In the genomic region with DNA sequence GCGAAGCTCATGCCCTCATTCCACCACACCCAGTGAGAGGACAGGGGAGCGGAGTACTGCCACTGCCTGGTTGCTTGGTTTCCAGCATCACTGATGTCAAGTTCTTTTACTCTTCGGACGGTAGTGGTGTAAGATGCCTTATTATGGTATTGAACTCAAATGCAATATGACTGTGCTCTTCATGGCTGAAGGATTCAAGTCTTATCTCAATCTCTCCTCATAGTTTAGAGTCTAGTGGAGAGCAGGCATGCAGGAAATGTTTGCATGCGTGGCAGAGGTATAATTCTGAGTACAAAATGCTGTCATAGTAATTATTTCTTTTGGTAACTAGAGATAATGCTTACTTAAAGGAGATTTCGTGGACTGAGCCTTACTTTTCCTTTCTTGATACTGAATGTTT, we compare ENCODE assay signal across 6 cellular contexts. TPM values are rescaled to one million over a fixed set of nuclear protein-coding genes. Genes with fewer than 3 reads are reported as not detected.
"Had no signal": no experiment of that assay in that cellular context is flagged by ENCODE, and none has a peak within 500 bp of the region (broad histone marks: within the 10 kb centered on the region; RNA-seq: fewer than 3 reads in every experiment).

No MANE protein-coding gene starts in this region.

RNA-seq across cellular contexts. Expression of a gene that starts 46.5 kb away (rescaled TPM):
- total RNA-seq: GM23338, H1, H9, HepG2, HT-29, K562 had no signal
- polyA plus RNA-seq: GM23338, H1, HepG2, K562 had no signal
